In the genomic region with DNA sequence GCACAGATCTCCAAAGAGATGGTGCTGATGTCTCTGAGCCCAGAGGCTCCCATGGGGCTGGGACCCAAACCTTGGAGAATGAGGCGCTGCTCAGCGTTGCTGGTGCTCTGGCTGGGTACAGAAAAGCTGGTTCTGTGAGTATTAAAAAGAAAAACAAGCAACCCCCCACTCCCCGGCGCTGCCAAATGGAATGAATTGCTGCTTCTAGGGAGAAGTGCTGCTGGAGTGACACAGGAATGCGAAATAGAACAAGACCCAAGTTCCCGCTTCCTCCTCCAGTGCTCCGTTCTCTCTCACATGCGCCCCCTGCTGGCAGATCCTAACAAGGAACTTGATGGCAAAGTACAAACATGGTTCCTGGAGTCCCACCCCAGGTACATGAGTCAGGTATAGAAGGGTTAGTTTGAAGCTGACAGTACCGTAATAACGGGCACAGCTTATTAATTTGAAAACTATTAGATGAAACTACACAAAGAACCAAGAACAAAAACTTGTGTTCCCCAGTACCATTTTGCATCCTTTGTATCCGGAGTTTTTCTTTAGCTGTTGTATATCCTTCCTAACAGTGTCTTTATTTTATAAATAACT, we compare ENCODE assay signal across 8 cellular contexts. TPM values are rescaled to one million over a fixed set of nuclear protein-coding genes. Genes with fewer than 3 reads are reported as not detected.
DNase-seq lines count a peak whose midpoint lies in the region; ATAC-seq and TF ChIP-seq lines count a peak whose summit lies in the region.

No MANE protein-coding gene starts in this region.

- peak; percentile 88 for TF ChIP-seq CTCF in CD14-positive monocyte (IDR thresholded peaks at IDR 0.05)

- H3K4me3 Mint-ChIP-seq in CD14-positive monocyte: peak overlapping the region; percentile 45 to 55

- peaks cover 9 to 10% of the 10 kb centered on the region in 2 donors for H3K36me3 Mint-ChIP-seq in CD14-positive monocyte

- peak overlapping the region in 3 of 7 donors; percentile 43 to 76 (median 43) for H3K27ac Mint-ChIP-seq in CD14-positive monocyte

- peak; percentile 89 for DNase-seq in CD14-positive monocyte (ENCODE audit: low spot score)
- DNase-seq in NCI-H526 (lab: John Stamatoyannopoulos, UW): peak; percentile 89 to 97
- DNase-seq in activated CD4-positive, alpha-beta T cell treated with anti-CD3 and anti-CD28 coated beads for 24 hours (ENCODE audit: low read depth in 2 of 2): peak; percentile 98 to 99
- DNase-seq in cerebellum (ENCODE audit: low spot score): peak; percentile 84
- peak; percentile 93 to 99 for DNase-seq in left colon
- peak; percentile 99 for DNase-seq in stimulated activated CD4-positive, alpha-beta T cell treated with anti-CD3 and anti-CD28 coated beads, Interleukin-2, amount 100 ng/mL, for 24 hours

- peak; percentile 33 for ATAC-seq in HG03135 (IDR thresholded peaks at IDR 0.05; ENCODE audit: unreplicated experiment)
- ATAC-seq in left colon: peak; percentile 67
- ATAC-seq in HG03469 (IDR thresholded peaks at IDR 0.05; ENCODE audit: unreplicated experiment): no peak

- peaks cover 23% of the 10 kb centered on the region for H3K4me1 Mint-ChIP-seq in CD14-positive monocyte

- intact Hi-C loops in CD14-positive monocyte (cut with micrococcal nuclease): loop anchor here (1.0 to 10.0 kb wide), 3 partner anchors 28 to 84 kb away; partner anchors contain the start of gene STAU1 (in 2 of the 2)
- intact Hi-C loops in left colon (cut with DNase I, micrococcal nuclease): loop anchor here (5.0 kb wide), 1 partner anchor 85 kb away; no protein-coding TSS in a partner anchor

- peaks cover 0 to 2% (median 0%) of the 10 kb centered on the region in 3 donors for H3K27me3 Mint-ChIP-seq in CD14-positive monocyte (ENCODE audit: low read depth in 3 of 3)

- H3K9me3 Mint-ChIP-seq in CD14-positive monocyte: peaks cover 0 to 4% (median 0%) of the 10 kb centered on the region in 7 donors

RNA-seq across cellular contexts. Expression of gene DDX27, which starts 2.1 kb away (rescaled TPM):
- 10 to 100 TPM; 13.8 to 17.7 TPM for polyA plus RNA-seq in CD14-positive monocyte
- total RNA-seq in cerebellum (17.1 TPM), left colon (10 to 100 TPM; 28.3 TPM)

RNA-seq across cellular contexts. Expression of gene STAU1, which starts 29.0 kb away (rescaled TPM):
- 10 to 100 TPM; 17.3 to 34.2 TPM for polyA plus RNA-seq in CD14-positive monocyte
- 36.0 TPM for total RNA-seq in cerebellum
- 10 to 100 TPM; 82.3 to 96.2 TPM for total RNA-seq in left colon
